Comparison of ENCODE assay signal across 22 cellular contexts in genomic region chr4:136812100-136812880, GRCh38.
DNase-seq lines count a peak whose midpoint lies in the region; ATAC-seq and TF ChIP-seq lines count a peak whose summit lies in the region.
"Had no signal": no experiment of that assay in that cellular context is flagged by ENCODE, and none has a peak within 500 bp of the region (broad histone marks: within the 10 kb centered on the region; RNA-seq: fewer than 3 reads in every experiment).

No MANE protein-coding gene starts in this region.

- no peak overlapping the region for H3K4me3 Mint-ChIP-seq in T-cell

- H3K4me3 ChIP-seq in right cardiac atrium (ENCODE audit: low read length), result no peak overlapping the region
- no peak overlapping the region for H3K4me3 ChIP-seq in lower lobe of right lung
- H3K4me3 ChIP-seq in spleen, result no peak overlapping the region
- no peak overlapping the region for H3K4me3 ChIP-seq in GM23248
- H3K4me3 ChIP-seq in prostate gland, result no peak overlapping the region
- H3K4me3 ChIP-seq: K562 had no signal

- in situ Hi-C loops in GM23248 (cut with MboI), result no loop called here

- no peak for TF ChIP-seq CTCF in lower lobe of right lung (IDR thresholded peaks at IDR 0.05)
- TF ChIP-seq CTCF in spleen (IDR thresholded peaks at IDR 0.05 in 8 of 11, conservative IDR thresholded peaks at IDR 0.05 in 3 of 11), result no peak
- TF ChIP-seq CTCF in prostate gland (IDR thresholded peaks at IDR 0.05), result no peak

- H3K4me1 ChIP-seq in right cardiac atrium (ENCODE audit: control insufficient read depth, insufficient read depth, low read length) (no peaks in the 10 kb centered on the region), lower lobe of right lung (no peaks in the 10 kb centered on the region), spleen (no peaks in the 10 kb centered on the region), GM23248 (ENCODE audit: insufficient read depth) (no peaks in the 10 kb centered on the region), prostate gland (replicated peaks) (no peaks in the 10 kb centered on the region)

- WGBS in right cardiac atrium, result 94% methylated on average over 42 of the region's 42 CpGs
- 91 to 96% (median 96%) methylated on average over 22 to 42 of the region's 42 CpGs for WGBS in spleen, 5 donors
- WGBS in GM23248 (ENCODE audit: low coverage in 1 of 2, low lambda C conversion rate in 2 of 2, missing lambda C conversion rate in 2 of 2), 2 experiments, result 74 to 76% methylated on average over 23 to 41 of the region's 42 CpGs
- WGBS in prostate gland, result 98% methylated on average over 32 of the region's 42 CpGs

- ATAC-seq in right cardiac atrium, result peak in 1 of 2 donors; percentile 47
- peak; percentile 19 to 43 for ATAC-seq in lower lobe of right lung
- ATAC-seq in T-cell (replicated peaks in 1 of 4), result no peak
- ATAC-seq: K562, PC-3 had no signal

- no peak overlapping the region for H3K27ac Mint-ChIP-seq in T-cell

- no peak overlapping the region for H3K4me2 ChIP-seq in GM23248 (ENCODE audit: unreplicated experiment)

- H4K20me1 ChIP-seq in GM23248 (ENCODE audit: insufficient read depth), result no peaks in the 10 kb centered on the region

- no peaks in the 10 kb centered on the region for H3F3A ChIP-seq in GM23248 (ENCODE audit: insufficient read depth)

- H3K9me3 ChIP-seq in right cardiac atrium (ENCODE audit: control insufficient read depth, low read length) (no peaks in the 10 kb centered on the region), lower lobe of right lung (no peaks in the 10 kb centered on the region), spleen (peaks cover 0 to 18% (median 10%) of the 10 kb centered on the region in 8 donors), GM23248 (ENCODE audit: low read depth) (no peaks in the 10 kb centered on the region), prostate gland (no peaks in the 10 kb centered on the region)

- CTCF ChIA-PET in T-cell (lab: Charles Lee), result no interaction called here

- H3K9me2 ChIP-seq in GM23248 (ENCODE audit: insufficient read depth), result no peaks in the 10 kb centered on the region

- POLR2A ChIA-PET in T-cell (lab: Charles Lee), result no interaction called here

- no peaks in the 10 kb centered on the region for H3K79me2 ChIP-seq in GM23248 (ENCODE audit: insufficient read depth)

- H3K36me3 Mint-ChIP-seq in T-cell, result no peaks in the 10 kb centered on the region

- H3K27me3 Mint-ChIP-seq in T-cell, result no peaks in the 10 kb centered on the region

- H3K27ac ChIP-seq in right cardiac atrium (ENCODE audit: low read length) (no peak overlapping the region), lower lobe of right lung (no peak overlapping the region), spleen (no peak overlapping the region), GM23248 (no peak overlapping the region), prostate gland (no peak overlapping the region)

- H2AFZ ChIP-seq in GM23248, result no peak overlapping the region

- H3K27me3 ChIP-seq in right cardiac atrium (ENCODE audit: control insufficient read depth, insufficient read depth) (no peaks in the 10 kb centered on the region), lower lobe of right lung (ENCODE audit: low read depth) (no peaks in the 10 kb centered on the region), spleen (replicated peaks in 1 of 7) (no peaks in the 10 kb centered on the region), GM23248 (replicated peaks; ENCODE audit: insufficient read depth) (no peaks in the 10 kb centered on the region), prostate gland (replicated peaks; ENCODE audit: insufficient read depth) (no peaks in the 10 kb centered on the region)

- TF ChIP-seq POLR2A in spleen (IDR thresholded peaks at IDR 0.05) (no peak), prostate gland (IDR thresholded peaks at IDR 0.05) (no peak)

- no peaks in the 10 kb centered on the region for H3K4me1 Mint-ChIP-seq in T-cell

- peak in 2 of 3 donors; percentile 30 to 42 for DNase-seq in right cardiac atrium
- no peak for DNase-seq in cardiac septum (ENCODE audit: low spot score)
- DNase-seq in lower lobe of right lung, result no peak
- peak; percentile 67 for DNase-seq in spleen
- no peak for DNase-seq in GM23248
- no peak for DNase-seq in T-cell
- DNase-seq in prostate gland (ENCODE audit: low spot score), result no peak
- DNase-seq: Calu3; DND-41; H7; Kasumi-1; MV-4-11; NCI-H1105 treated with DMSO at 0.1 percent for 48 hours; NCI-H146; NCI-H1930; NCI-H446; NCI-H526; NCI-H82; NK-92 treated with Interleukin-12 subunit alpha and Interleukin-12 subunit beta, amount 100 ng/mL, for 24 hours; PC-3; Right ventricle myocardium superior had no signal

- H3K9ac ChIP-seq in GM23248, result no peak overlapping the region

- H3K36me3 ChIP-seq in lower lobe of right lung (no peaks in the 10 kb centered on the region), spleen (no peaks in the 10 kb centered on the region), GM23248 (ENCODE audit: low read depth) (no peaks in the 10 kb centered on the region), prostate gland (no peaks in the 10 kb centered on the region)

- intact Hi-C loops in right cardiac atrium (cut with DNase I) (no loop called here), cardiac septum (cut with DNase I) (no loop called here), lower lobe of right lung (cut with DNase I) (no loop called here), spleen (cut with DNase I; ENCODE audit: low total_unique reads) (no loop called here), prostate gland (cut with DNase I) (no loop called here)

- peaks cover 0 to 2% (median 0%) of the 10 kb centered on the region in 3 donors for H3K9me3 Mint-ChIP-seq in T-cell

Comparison
In these comparisons a context has a peak if more than half of its experiments do, and no peak if none do; other contexts are left out.
1. DNase-seq: peak in right cardiac atrium (2 of 3) and spleen (single experiment); none in cardiac septum (single experiment), lower lobe of right lung (single experiment), GM23248 (single experiment), T-cell (0 of 34) and prostate gland (single experiment).
2. ATAC-seq: peak in lower lobe of right lung (2 of 2); none in T-cell (0 of 4).